ENCODE assay signal across 18 cellular contexts in the genomic region with DNA sequence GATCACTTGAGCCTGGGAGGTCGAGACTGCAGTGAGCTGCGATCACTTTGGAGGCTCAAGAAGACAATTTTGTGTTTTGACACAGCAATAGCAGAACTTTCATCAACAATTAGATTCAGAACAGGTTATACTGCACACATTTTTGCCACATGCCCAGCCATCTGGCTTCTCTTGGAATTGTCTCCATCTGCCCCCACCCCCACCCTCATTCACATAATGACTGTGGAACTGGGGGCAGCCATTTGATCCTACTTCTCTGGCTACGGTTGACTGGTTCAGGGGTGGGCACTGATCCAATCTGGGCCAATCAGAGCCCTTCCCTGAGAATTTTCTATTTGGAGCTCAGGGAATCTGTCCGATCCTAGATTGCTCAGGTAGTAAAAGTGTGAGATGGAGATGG. TPM values are rescaled to one million over a fixed set of nuclear protein-coding genes. Genes with fewer than 3 reads are reported as not detected.
A peak's percentile ranks its signal among the peaks of the same experiment; 100 is the strongest.
DNase-seq lines count a peak whose midpoint lies in the region; ATAC-seq and TF ChIP-seq lines count a peak whose summit lies in the region.
"Had no signal": no experiment of that assay in that cellular context is flagged by ENCODE, and none has a peak within 500 bp of the region (broad histone marks: within the 10 kb centered on the region; RNA-seq: fewer than 3 reads in every experiment).

No MANE protein-coding gene starts in this region.

- no peaks in the 10 kb centered on the region for H3K79me1 ChIP-seq in neuronal stem cell (ENCODE audit: low read depth, low read length)

- H4K8ac ChIP-seq in neuronal stem cell (ENCODE audit: low read depth, low read length) = no peak overlapping the region

- no peak for TF ChIP-seq POLR2A in prostate gland (IDR thresholded peaks at IDR 0.05)

- no peak overlapping the region for H3K23ac ChIP-seq in neuronal stem cell (ENCODE audit: low read depth, low read length, poor library complexity)

- H2BK120ac ChIP-seq in neuronal stem cell (ENCODE audit: low read depth, low read length) = no peak overlapping the region

- intact Hi-C loops in prostate gland (cut with DNase I) = no loop called here

- ATAC-seq in naive thymus-derived CD8-positive, alpha-beta T cell = no peak
- ATAC-seq: activated CD8-positive, alpha-beta T cell treated with anti-CD3 and anti-CD28 coated beads for 36 hours; psoas muscle had no signal

- peaks cover 0 to 2% (median 0%) of the 10 kb centered on the region in 4 donors for H3K4me1 Mint-ChIP-seq in naive thymus-derived CD8-positive, alpha-beta T cell

- H3K18ac ChIP-seq in neuronal stem cell (ENCODE audit: low read length) = no peak overlapping the region

- H3K4me1 ChIP-seq in prostate gland (replicated peaks) = no peaks in the 10 kb centered on the region
- peaks cover 0 to 6% of the 10 kb centered on the region in 2 donors for H3K4me1 ChIP-seq in neuronal stem cell (ENCODE audit: control insufficient read depth in 2 of 2, insufficient read depth in 1 of 2, low read depth in 1 of 2, low read length in 2 of 2)

- H3K9me3 ChIP-seq in prostate gland = no peaks in the 10 kb centered on the region
- H3K9me3 ChIP-seq in neuronal stem cell (replicated peaks in 1 of 2; ENCODE audit: control insufficient read depth in 2 of 2, insufficient read depth in 1 of 2, low read depth in 1 of 2, low read length in 2 of 2) = no peaks in the 10 kb centered on the region
- H3K9me3 ChIP-seq: psoas muscle, tibial nerve had no signal

- no peaks in the 10 kb centered on the region for H3K9me3 Mint-ChIP-seq in naive thymus-derived CD8-positive, alpha-beta T cell
- H3K9me3 Mint-ChIP-seq: activated CD8-positive, alpha-beta T cell treated with anti-CD3 and anti-CD28 coated beads for 36 hours; IgD-negative memory B cell had no signal

- H3K27ac ChIP-seq in prostate gland (peak overlapping the region; percentile 79 to 84), neuronal stem cell (replicated peaks; ENCODE audit: low read length) (no peak overlapping the region)
- H3K27ac ChIP-seq: C4-2B, psoas muscle had no signal

- H3K4me3 ChIP-seq in prostate gland (no peak overlapping the region), neuronal stem cell (ENCODE audit: low read length in 2 of 2) (no peak overlapping the region)
- H3K4me3 ChIP-seq: psoas muscle, tibial nerve had no signal

- H3K36me3 Mint-ChIP-seq in naive thymus-derived CD8-positive, alpha-beta T cell = no peaks in the 10 kb centered on the region
- H3K36me3 Mint-ChIP-seq: IgD-negative memory B cell had no signal

- no peak overlapping the region for H3K4me3 Mint-ChIP-seq in naive thymus-derived CD8-positive, alpha-beta T cell
- H3K4me3 Mint-ChIP-seq: activated CD8-positive, alpha-beta T cell treated with anti-CD3 and anti-CD28 coated beads for 36 hours; endodermal cell; IgD-negative memory B cell had no signal

- no peak overlapping the region for H2BK5ac ChIP-seq in neuronal stem cell (ENCODE audit: low read length)

- no peak overlapping the region for H4K91ac ChIP-seq in neuronal stem cell (ENCODE audit: low read depth, low read length, poor library complexity)

- no peak for TF ChIP-seq CTCF in prostate gland (IDR thresholded peaks at IDR 0.05)

- no peak overlapping the region for H3K4ac ChIP-seq in neuronal stem cell (ENCODE audit: low read length)

- H3K27me3 Mint-ChIP-seq in naive thymus-derived CD8-positive, alpha-beta T cell = peaks cover 8 to 63% (median 21%) of the 10 kb centered on the region in 5 donors

- no peak overlapping the region for H3K9ac ChIP-seq in neuronal stem cell (ENCODE audit: low read depth, low read length, poor library complexity)

- no peak overlapping the region for H3K4me2 ChIP-seq in neuronal stem cell (ENCODE audit: insufficient read depth, low read length, poor library complexity, severe bottlenecking)

- H2BK15ac ChIP-seq in neuronal stem cell (ENCODE audit: low read length) = no peak overlapping the region

- no peak overlapping the region for H3K27ac Mint-ChIP-seq in naive thymus-derived CD8-positive, alpha-beta T cell
- H3K27ac Mint-ChIP-seq: activated CD8-positive, alpha-beta T cell treated with anti-CD3 and anti-CD28 coated beads for 36 hours; endodermal cell; IgD-negative memory B cell had no signal

- DNase-seq in DMS 273 (lab: John Stamatoyannopoulos, UW; ENCODE audit: unreplicated experiment) = peak; percentile 94
- peak; percentile 51 for DNase-seq in NCI-H446 treated with DMSO at 0.1 percent for 48 hours (lab: John Stamatoyannopoulos, UW)
- DNase-seq in cerebellar cortex (ENCODE audit: low spot score) = peak; percentile 18
- no peak for DNase-seq in prostate gland (ENCODE audit: low spot score)
- DNase-seq in NCI-H1105 treated with DMSO at 0.1 percent for 48 hours (lab: John Stamatoyannopoulos, UW) = no peak
- DNase-seq in neuronal stem cell (ENCODE audit: low spot score) = no peak
- no peak for DNase-seq in naive thymus-derived CD8-positive, alpha-beta T cell
- no peak for DNase-seq in cerebellum (ENCODE audit: low spot score)
- DNase-seq: activated CD8-positive, alpha-beta T cell treated with anti-CD3 and anti-CD28 coated beads for 36 hours; activated naive CD4-positive, alpha-beta T cell treated with anti-CD3 and anti-CD28 coated beads, Interleukin-2, amount 50 U/mL, for 16 hours; endodermal cell; NCI-H1417 treated with DMSO at 0.1 percent for 48 hours; Right ventricle myocardium superior had no signal

- H2AK5ac ChIP-seq in neuronal stem cell (ENCODE audit: low read depth, low read length) = no peak overlapping the region

- H3K27me3 ChIP-seq in prostate gland (replicated peaks; ENCODE audit: insufficient read depth) (no peaks in the 10 kb centered on the region), neuronal stem cell (ENCODE audit: control insufficient read depth in 3 of 3, insufficient read depth in 3 of 3, low read depth in 1 of 3, low read length in 3 of 3) (peaks cover 0 to 30% (median 0%) of the 10 kb centered on the region in 3 experiments)
- H3K27me3 ChIP-seq: tibial nerve had no signal

- H2AFZ ChIP-seq in neuronal stem cell (ENCODE audit: low read length) = no peak overlapping the region

- H3K36me3 ChIP-seq in prostate gland (no peaks in the 10 kb centered on the region), neuronal stem cell (replicated peaks in 1 of 2; ENCODE audit: control insufficient read depth in 2 of 2, insufficient read depth in 2 of 2, low read length in 2 of 2) (no peaks in the 10 kb centered on the region)
- H3K36me3 ChIP-seq: tibial nerve had no signal

- POLR2A ChIA-PET in naive thymus-derived CD8-positive, alpha-beta T cell (lab: Charles Lee) = no interaction called here

- H2BK12ac ChIP-seq in neuronal stem cell (ENCODE audit: low read length) = no peak overlapping the region

- 85% methylated on average over 4 of the region's 4 CpGs for WGBS in prostate gland
- WGBS in neuronal stem cell (ENCODE audit: extremely low coverage in 2 of 2, insufficient read length in 2 of 2, insufficient replicate concordance in 1 of 2), 2 donors = no CpG with 5 or more reads among the region's 4 CpGs

- no peak overlapping the region for H3K14ac ChIP-seq in neuronal stem cell (ENCODE audit: low read length)

RNA-seq across cellular contexts. Expression of gene TMEM92, which starts 14.0 kb away (rescaled TPM):
- total RNA-seq in prostate gland = under 1 TPM; 0.91 to 0.96 TPM
- 5.0 TPM for polyA plus RNA-seq in neuronal stem cell (2013, experiment 1 of 2)
- 5.5 TPM for polyA plus RNA-seq in neuronal stem cell (2013, experiment 2 of 2)
- total RNA-seq in naive thymus-derived CD8-positive, alpha-beta T cell = not detected
- not detected for polyA plus RNA-seq in naive thymus-derived CD8-positive, alpha-beta T cell
- not detected for total RNA-seq in cerebellum
- total RNA-seq: activated CD8-positive, alpha-beta T cell treated with anti-CD3 and anti-CD28 coated beads for 36 hours; mononuclear cell; psoas muscle; Right ventricle myocardium superior had no signal
- polyA plus RNA-seq: IgD-negative memory B cell had no signal

RNA-seq across cellular contexts. Expression of gene XYLT2, which starts 57.6 kb away (rescaled TPM):
- total RNA-seq in prostate gland (10 to 100 TPM; 44.8 to 49.8 TPM), cerebellum (17.8 TPM)
- 11.5 TPM for polyA plus RNA-seq in neuronal stem cell (2013, experiment 1 of 2)
- 12.2 TPM for polyA plus RNA-seq in neuronal stem cell (2013, experiment 2 of 2)
- total RNA-seq in naive thymus-derived CD8-positive, alpha-beta T cell = 10 to 100 TPM; 34.3 to 42.5 TPM
- 10 to 100 TPM in 1 of 3 donors, 1 to 10 TPM in 2; 6.9 to 16.8 (median 7.4) TPM for polyA plus RNA-seq in naive thymus-derived CD8-positive, alpha-beta T cell

Comparison
In these comparisons a context has a peak if more than half of its experiments do, and no peak if none do; other contexts are left out.
1. DNase-seq: peak in DMS 273 (single experiment), NCI-H446 treated with DMSO at 0.1 percent for 48 hours (single experiment) and cerebellar cortex (single experiment); none in prostate gland (single experiment), NCI-H1105 treated with DMSO at 0.1 percent for 48 hours (single experiment), neuronal stem cell (single experiment), naive thymus-derived CD8-positive, alpha-beta T cell (0 of 10) and cerebellum (single experiment).